In genomic region chr11:95923730-95924413, GRCh38 we compare ENCODE assay signal across 8 cellular contexts. TPM values are rescaled to one million over a fixed set of nuclear protein-coding genes. Genes with fewer than 3 reads are reported as not detected.
DNase-seq lines count a peak whose midpoint lies in the region; ATAC-seq, FAIRE-seq and TF ChIP-seq lines count a peak whose summit lies in the region.

Gene MTMR2 (minus strand): TSS chr11:95924107. CDS start chr11:95923954, 153 bp downstream.

- WGBS in heart right ventricle, 2 donors = 0 to 1% methylated on average over 49 of the region's 49 CpGs

- no peak for FAIRE-seq in H54 (lab: Jason Lieb, UNC)

- no peak for TF ChIP-seq CTCF in GM06990 (IDR thresholded peaks at IDR 0.05; ENCODE audit: insufficient read depth, low read length, poor library complexity, severe bottlenecking)
- TF ChIP-seq CTCF in heart right ventricle (IDR thresholded peaks at IDR 0.05) = peak in 1 of 9 donors; percentile 5
- TF ChIP-seq CTCF in upper lobe of right lung (IDR thresholded peaks at IDR 0.05) = no peak

- H3K27ac ChIP-seq in heart right ventricle (peak within 1 kb of the TSS; percentile 86 to 98 (median 94)), upper lobe of right lung (peak within 1 kb of the TSS; percentile 96)

- H3K4me1 ChIP-seq in heart right ventricle (peaks cover 0 to 42% (median 29%) of the 10 kb centered on the region in 9 donors), upper lobe of right lung (peaks cover 26% of the 10 kb centered on the region)

- no peaks in the 10 kb centered on the region for H3K9me3 ChIP-seq in heart right ventricle
- H3K9me3 ChIP-seq in upper lobe of right lung = no peaks in the 10 kb centered on the region

- DNase-seq in GM06990 (ENCODE audit: extremely low read depth, insufficient read length) (peak; percentile 85), H54 (ENCODE audit: insufficient read length, low spot score) (peak; percentile 43), LoVo (ENCODE audit: low spot score) (peak; percentile 78), T follicular helper cell (ENCODE audit: low read depth) (peak; percentile 15), amniotic epithelial cell (ENCODE audit: low read depth) (peak; percentile 59), heart right ventricle (peak; percentile 80 to 83), posterior vena cava (ENCODE audit: low spot score) (peak; percentile 92), upper lobe of right lung (peak; percentile 91)

- intact Hi-C loops in heart right ventricle (cut with DNase I) = loop anchor here in 4 of 10 donors (5.0 to 10.0 kb wide), 4 partner anchors 68 to 421 kb away; partner anchors contain the start of genes MAML2 (in 3 of the 4) and CEP57 (in 1 of the 4)
- intact Hi-C loops in posterior vena cava (cut with DNase I) = no loop called here
- intact Hi-C loops in upper lobe of right lung (cut with DNase I) = no loop called here

- H3K36me3 ChIP-seq in GM06990 (ENCODE audit: control insufficient read depth, insufficient read depth, low read length) (no peaks in the 10 kb centered on the region), heart right ventricle (no peaks in the 10 kb centered on the region), upper lobe of right lung (no peaks in the 10 kb centered on the region)

- ATAC-seq in heart right ventricle = peak; percentile 99 to 100 (median 100)
- ATAC-seq in upper lobe of right lung = peak; percentile 99

- no peaks in the 10 kb centered on the region for H3K27me3 ChIP-seq in GM06990 (replicated peaks; ENCODE audit: control insufficient read depth, insufficient read depth, low read length)
- no peaks in the 10 kb centered on the region for H3K27me3 ChIP-seq in heart right ventricle
- no peaks in the 10 kb centered on the region for H3K27me3 ChIP-seq in upper lobe of right lung

- H3K4me3 ChIP-seq in GM06990 (replicated peaks; ENCODE audit: low read depth, low read length) (peak within 1 kb of the TSS; percentile 99), heart right ventricle (peak within 1 kb of the TSS; percentile 63 to 96 (median 84)), upper lobe of right lung (peak within 1 kb of the TSS; percentile 81)

- TF ChIP-seq POLR2A in H54 (IDR thresholded peaks at IDR 0.05; ENCODE audit: low read depth, low read length) = peak; percentile 88

RNA-seq across cellular contexts. Expression of gene MTMR2, which starts in this region (rescaled TPM):
- total RNA-seq in heart right ventricle (10 to 100 TPM; 16.3 to 23.1 (median 20.3) TPM), posterior vena cava (10 to 100 TPM; 38.0 to 59.8 TPM), upper lobe of right lung (27.0 TPM)
- 10 to 100 TPM in 1 of 2 donors, 1 to 10 TPM in 1; 7.8 to 10.2 TPM for polyA plus RNA-seq in heart right ventricle

Comparison
In these comparisons a context has a peak if more than half of its experiments do, and no peak if none do; other contexts are left out.
1. Peak in every context shown above with its lines: DNase-seq, ATAC-seq, H3K4me3 ChIP-seq and H3K27ac ChIP-seq.
2. DNase-seq: peak in every context shown above with its lines; median percentile 92 in posterior vena cava; 91 in upper lobe of right lung; 85 in GM06990; 82 in heart right ventricle; 78 in LoVo; 59 in amniotic epithelial cell; 43 in H54; 15 in T follicular helper cell.